ENCODE assay signal across 8 cellular contexts in genomic region chr14:104078031-104078455, GRCh38. TPM values are rescaled to one million over a fixed set of nuclear protein-coding genes. Genes with fewer than 3 reads are reported as not detected.
A peak's percentile ranks its signal among the peaks of the same experiment; 100 is the strongest.
DNase-seq lines count a peak whose midpoint lies in the region; ATAC-seq and TF ChIP-seq lines count a peak whose summit lies in the region.

No MANE protein-coding gene starts in this region.

- H3K4me3 ChIP-seq in AG09309 (ENCODE audit: control insufficient read depth, low read depth, low read length), result no peak overlapping the region

- intact Hi-C loops in left colon (cut with DNase I, micrococcal nuclease), result no loop called here

- ATAC-seq in GM18870 (IDR thresholded peaks at IDR 0.05; ENCODE audit: unreplicated experiment) (peak; percentile 64), HG03432 (IDR thresholded peaks at IDR 0.05; ENCODE audit: unreplicated experiment) (peak; percentile 78), left colon (peak; percentile 75)

- peak; percentile 100 for TF ChIP-seq CTCF in AG09309 (IDR thresholded peaks at IDR 0.05; ENCODE audit: control insufficient read depth, insufficient read depth, low read depth, low read length, missing control alignments)

- DNase-seq in AG09309 (ENCODE audit: low read depth) (peak; percentile 54), NCI-H510A (lab: John Stamatoyannopoulos, UW) (peak; percentile 79), cerebellar cortex (ENCODE audit: low spot score) (peak; percentile 90), left colon (peak; percentile 87 to 91)
- peak; percentile 86 for DNase-seq in activated CD4-positive, CD25-positive, alpha-beta regulatory T cell treated with anti-CD3 and anti-CD28 coated beads, Interleukin-2, amount 50 U/mL, for 72 hours
- DNase-seq in stimulated activated CD4-positive, alpha-beta T cell treated with anti-CD3 and anti-CD28 coated beads, Interleukin-4, amount 100 ng/mL, for 24 hours, result peak; percentile 87

RNA-seq across cellular contexts. Expression of gene ASPG, which starts 7.5 kb away (rescaled TPM):
- 10 to 100 TPM in 1 of 2 donors, 1 to 10 TPM in 1; 9.4 to 60.8 TPM for total RNA-seq in left colon
